In the genomic region with DNA sequence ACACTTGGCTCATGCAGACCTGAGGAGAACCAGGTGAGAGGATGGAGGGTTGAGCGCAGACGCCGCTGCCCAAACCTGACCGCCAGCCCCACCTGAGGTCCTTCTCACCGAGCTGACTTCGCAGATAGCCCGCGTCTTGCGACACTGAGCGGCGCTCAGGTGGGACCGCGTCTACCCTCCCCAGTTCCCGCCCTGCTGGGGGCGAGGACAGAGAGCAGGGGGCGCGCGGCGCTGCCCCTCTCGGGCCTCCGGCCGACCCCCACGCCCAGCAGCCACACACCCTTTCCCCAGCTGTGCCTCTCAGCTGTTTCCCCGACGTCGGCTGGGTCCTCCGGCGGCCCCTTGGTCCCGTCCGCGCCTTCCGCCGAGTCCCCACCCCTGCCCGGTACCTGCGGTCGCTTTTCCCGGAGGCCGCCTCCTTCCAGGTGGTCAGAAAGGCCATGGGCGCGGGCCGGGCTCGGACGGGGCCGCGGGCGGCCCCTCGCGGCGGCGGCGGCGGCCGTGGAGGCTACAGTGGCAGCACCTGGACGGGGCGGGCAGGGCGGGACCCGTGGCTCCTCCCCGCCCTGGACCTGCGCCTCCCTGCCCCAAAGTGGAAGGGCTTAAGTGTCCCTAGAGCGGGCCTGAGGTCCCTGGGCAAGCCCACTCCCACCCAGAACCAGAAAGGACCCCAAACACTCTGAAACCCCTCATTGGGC, we compare ENCODE assay signal across 11 cellular contexts. TPM values are rescaled to one million over a fixed set of nuclear protein-coding genes. Genes with fewer than 3 reads are reported as not detected.
A peak's percentile ranks its signal among the peaks of the same experiment; 100 is the strongest.
DNase-seq lines count a peak whose midpoint lies in the region; ATAC-seq and TF ChIP-seq lines count a peak whose summit lies in the region.
"Had no signal": no experiment of that assay in that cellular context is flagged by ENCODE, and none has a peak within 500 bp of the region (broad histone marks: within the 10 kb centered on the region; RNA-seq: fewer than 3 reads in every experiment).

No MANE protein-coding gene starts in this region.

- H3K36me3 ChIP-seq in ascending aorta (no peaks in the 10 kb centered on the region), iPS-18a (ENCODE audit: control insufficient read depth, low read depth, low read length) (no peaks in the 10 kb centered on the region)
- H3K36me3 ChIP-seq in CD4-positive, alpha-beta memory T cell (ENCODE audit: insufficient read depth, low read length) = no peaks in the 10 kb centered on the region

- no peaks in the 10 kb centered on the region for H3K9me3 Mint-ChIP-seq in stimulated activated naive B cell treated with anti-CD40 and anti-IgM and Interleukin-4, amounts not matched to agents 10 μg/mL and 1 μg/mL and 100 μg/mL, for 72 hours
- H3K9me3 Mint-ChIP-seq in CD4-positive, alpha-beta memory T cell = peaks cover 0 to 2% (median 0%) of the 10 kb centered on the region in 8 donors

- H3K27me3 ChIP-seq in ascending aorta (peaks cover 12% of the 10 kb centered on the region), iPS-18a (ENCODE audit: control insufficient read depth, insufficient read depth, low read length) (peaks cover 16% of the 10 kb centered on the region)
- peaks cover 31% of the 10 kb centered on the region for H3K27me3 ChIP-seq in CD4-positive, alpha-beta memory T cell (ENCODE audit: insufficient read depth, low read length)

- peaks cover 0 to 12% of the 10 kb centered on the region in 2 donors for H3K4me1 Mint-ChIP-seq in stimulated activated naive B cell treated with anti-CD40 and anti-IgM and Interleukin-4, amounts not matched to agents 10 μg/mL and 1 μg/mL and 100 μg/mL, for 72 hours
- peaks cover 5 to 8% (median 7%) of the 10 kb centered on the region in 4 donors for H3K4me1 Mint-ChIP-seq in CD4-positive, alpha-beta memory T cell

- H3K36me3 Mint-ChIP-seq in stimulated activated naive B cell treated with anti-CD40 and anti-IgM and Interleukin-4, amounts not matched to agents 10 μg/mL and 1 μg/mL and 100 μg/mL, for 72 hours = peaks cover 0 to 3% of the 10 kb centered on the region in 2 donors
- no peaks in the 10 kb centered on the region for H3K36me3 Mint-ChIP-seq in CD4-positive, alpha-beta memory T cell

- H3K27ac Mint-ChIP-seq in stimulated activated naive B cell treated with anti-CD40 and anti-IgM and Interleukin-4, amounts not matched to agents 10 μg/mL and 1 μg/mL and 100 μg/mL, for 72 hours = no peak overlapping the region
- H3K27ac Mint-ChIP-seq in CD4-positive, alpha-beta memory T cell = no peak overlapping the region

- CTCF ChIA-PET in CD4-positive, alpha-beta memory T cell (lab: Charles Lee; ENCODE audit: partially characterized antibody) = no interaction called here

- peak overlapping the region in 1 of 2 donors; percentile 35 for H3K4me3 Mint-ChIP-seq in stimulated activated naive B cell treated with anti-CD40 and anti-IgM and Interleukin-4, amounts not matched to agents 10 μg/mL and 1 μg/mL and 100 μg/mL, for 72 hours
- H3K4me3 Mint-ChIP-seq in CD4-positive, alpha-beta memory T cell = no peak overlapping the region

- ATAC-seq in stimulated activated naive B cell treated with anti-CD40 and anti-IgM and Interleukin-4, amounts not matched to agents 10 μg/mL and 1 μg/mL and 100 μg/mL, for 72 hours (replicated peaks) = peak; percentile 29 to 34
- ATAC-seq: naive thymus-derived CD4-positive, alpha-beta T cell had no signal

- H3K27ac ChIP-seq in ascending aorta (no peak overlapping the region), iPS-18a (ENCODE audit: low read length) (no peak overlapping the region)
- no peak overlapping the region for H3K27ac ChIP-seq in CD4-positive, alpha-beta memory T cell (ENCODE audit: low read depth, low read length)

- H3K27me3 Mint-ChIP-seq in stimulated activated naive B cell treated with anti-CD40 and anti-IgM and Interleukin-4, amounts not matched to agents 10 μg/mL and 1 μg/mL and 100 μg/mL, for 72 hours = peaks cover 27 to 42% of the 10 kb centered on the region in 2 donors
- peaks cover 24 to 39% of the 10 kb centered on the region in 2 donors for H3K27me3 Mint-ChIP-seq in CD4-positive, alpha-beta memory T cell

- no peak overlapping the region for H3K9ac ChIP-seq in iPS-18a (ENCODE audit: low read length)

- no peak for TF ChIP-seq CTCF in ascending aorta (IDR thresholded peaks at IDR 0.05)

- POLR2A ChIA-PET in CD4-positive, alpha-beta memory T cell (lab: Charles Lee; ENCODE audit: partially characterized antibody) = no interaction called here

- DNase-seq in DMS 273 (lab: John Stamatoyannopoulos, UW; ENCODE audit: unreplicated experiment) = peak; percentile 31
- no peak for DNase-seq in DMS 273 treated with DMSO at 0.1 percent for 48 hours (lab: John Stamatoyannopoulos, UW)
- DNase-seq in ascending aorta (ENCODE audit: low spot score in 2 of 2) = no peak
- DNase-seq in stimulated activated naive B cell treated with anti-CD40 and anti-IgM and Interleukin-4, amounts not matched to agents 10 μg/mL and 1 μg/mL and 100 μg/mL, for 72 hours = no peak
- no peak for DNase-seq in NCI-H345 treated with DMSO at 0.1 percent for 48 hours (lab: John Stamatoyannopoulos, UW; ENCODE audit: unreplicated experiment)
- DNase-seq in CD4-positive, alpha-beta memory T cell = no peak
- DNase-seq in globus pallidus (ENCODE audit: low spot score) = no peak
- DNase-seq: naive thymus-derived CD4-positive, alpha-beta T cell had no signal

- H3K4me1 ChIP-seq in ascending aorta (peaks cover 5 to 6% of the 10 kb centered on the region in 2 donors), iPS-18a (ENCODE audit: control insufficient read depth, low read depth, low read length) (no peaks in the 10 kb centered on the region)
- peaks cover 6% of the 10 kb centered on the region for H3K4me1 ChIP-seq in CD4-positive, alpha-beta memory T cell (ENCODE audit: insufficient read depth, low read length)

- H3K4me3 ChIP-seq in ascending aorta = peak overlapping the region; percentile 22 to 40
- peak overlapping the region; percentile 49 for H3K4me3 ChIP-seq in iPS-18a (ENCODE audit: low read length)
- H3K4me3 ChIP-seq in CD4-positive, alpha-beta memory T cell (ENCODE audit: low read length in 2 of 2) = no peak overlapping the region

- H3K9me3 ChIP-seq in ascending aorta = no peaks in the 10 kb centered on the region
- H3K9me3 ChIP-seq in iPS-18a (ENCODE audit: control insufficient read depth, low read depth, low read length) = no peaks in the 10 kb centered on the region
- no peaks in the 10 kb centered on the region for H3K9me3 ChIP-seq in CD4-positive, alpha-beta memory T cell (ENCODE audit: control insufficient read depth in 1 of 2, low read length in 2 of 2)

- intact Hi-C loops in ascending aorta (cut with DNase I) = no loop called here
- intact Hi-C loops in CD4-positive, alpha-beta memory T cell (cut with micrococcal nuclease) = no loop called here

RNA-seq across cellular contexts. Expression of gene TTC39A, which starts 14.4 kb away (rescaled TPM):
- total RNA-seq in ascending aorta = not detected
- not detected for total RNA-seq in CD4-positive, alpha-beta memory T cell
- polyA plus RNA-seq in CD4-positive, alpha-beta memory T cell = not detected
- total RNA-seq: HT1080; T-helper 1 cell treated with Interleukin-12 subunit alpha and Interleukin-12 subunit beta and Interleukin-4 antibody, amounts not matched to agents 30 ng/mL and 1 ng/mL, for 36 hours had no signal
- polyA plus RNA-seq: naive thymus-derived CD4-positive, alpha-beta T cell had no signal

Comparison
In these comparisons a context has a peak if more than half of its experiments do, and no peak if none do; other contexts are left out.
1. H3K4me3 ChIP-seq: peak in ascending aorta (2 of 2) and iPS-18a (single experiment); none in CD4-positive, alpha-beta memory T cell (0 of 2).